ENCODE assay signal across 9 cellular contexts in genomic region chr18:5890261-5890605, GRCh38. TPM values are rescaled to one million over a fixed set of nuclear protein-coding genes. Genes with fewer than 3 reads are reported as not detected.
DNase-seq lines count a peak whose midpoint lies in the region; ATAC-seq, FAIRE-seq and TF ChIP-seq lines count a peak whose summit lies in the region.
"Had no signal": no experiment of that assay in that cellular context is flagged by ENCODE, and none has a peak within 500 bp of the region (broad histone marks: within the 10 kb centered on the region; RNA-seq: fewer than 3 reads in every experiment).

No MANE protein-coding gene starts in this region.

- no peak overlapping the region for H2BK120ac ChIP-seq in trophoblast cell (ENCODE audit: insufficient read depth, low read length, poor library complexity)

- H3K27me3 ChIP-seq in dorsolateral prefrontal cortex = peaks cover 0 to 43% (median 11%) of the 10 kb centered on the region in 45 donors
- peaks cover 21% of the 10 kb centered on the region for H3K27me3 ChIP-seq in trophoblast cell (ENCODE audit: insufficient read depth, low read length)

- peak overlapping the region; percentile 52 for H2BK12ac ChIP-seq in trophoblast cell (ENCODE audit: low read length)

- peak overlapping the region; percentile 32 to 77 (median 60) for H3K4me3 ChIP-seq in dorsolateral prefrontal cortex
- H3K4me3 ChIP-seq in trophoblast cell (ENCODE audit: low read depth, low read length) = peak overlapping the region; percentile 81

- TF ChIP-seq CTCF in dorsolateral prefrontal cortex (IDR thresholded peaks at IDR 0.05 in 54 of 56, conservative IDR thresholded peaks at IDR 0.05 in 2 of 56; ENCODE audit: low read depth in 1 of 56, partially characterized antibody in 56 of 56) = no peak

- FAIRE-seq in GM12891 (lab: Jason Lieb, UNC) = no peak

- no peak overlapping the region for H3K9ac ChIP-seq in trophoblast cell (ENCODE audit: low read length)

- H4K91ac ChIP-seq in trophoblast cell (ENCODE audit: low read depth, low read length) = peak overlapping the region; percentile 35

- no peak overlapping the region for H4K12ac ChIP-seq in trophoblast cell (ENCODE audit: low read depth, low read length)

- peak in 6 of 10 donors; percentile 22 to 63 (median 43) for DNase-seq in dorsolateral prefrontal cortex
- DNase-seq in trophoblast cell = peak in 1 of 2 donors; percentile 24
- no peak for DNase-seq in GM12891 (ENCODE audit: insufficient read length, low spot score)
- DNase-seq in occipital lobe (lab: John Stamatoyannopoulos, UW) = no peak
- DNase-seq in NCI-H128 (lab: John Stamatoyannopoulos, UW; ENCODE audit: unreplicated experiment) = no peak
- DNase-seq in NCI-H1417 treated with DMSO at 0.1 percent for 48 hours (lab: John Stamatoyannopoulos, UW) = no peak

- no peak overlapping the region for H2BK5ac ChIP-seq in trophoblast cell (ENCODE audit: low read depth, low read length, poor library complexity)

- peak overlapping the region; percentile 79 for H2AFZ ChIP-seq in trophoblast cell (ENCODE audit: insufficient read depth, low read length, poor library complexity)

- peak overlapping the region; percentile 35 for H3K18ac ChIP-seq in trophoblast cell (ENCODE audit: low read length)

- H3K4me1 ChIP-seq in trophoblast cell (ENCODE audit: control insufficient read depth in 1 of 2, insufficient read depth in 2 of 2, low read length in 2 of 2) = peaks cover 6 to 14% of the 10 kb centered on the region in 2 experiments

- intact Hi-C loops in dorsolateral prefrontal cortex (cut with DNase I) = loop anchor here (5.0 kb wide), 2 partner anchors 82 to 522 kb away; partner anchors contain the start of gene L3MBTL4 (in 1 of the 2)

- H3K36me3 ChIP-seq in trophoblast cell (ENCODE audit: control insufficient read depth in 1 of 2, insufficient read depth in 2 of 2, low read length in 2 of 2) = no peaks in the 10 kb centered on the region

- H3K23ac ChIP-seq in trophoblast cell (ENCODE audit: low read length) = no peak overlapping the region

- H3K4me2 ChIP-seq in trophoblast cell (ENCODE audit: low read length) = peak overlapping the region; percentile 100

- TF ChIP-seq POLR2A in GM12891 (IDR thresholded peaks at IDR 0.05; ENCODE audit: low read depth, low read length) = no peak

- peak overlapping the region; percentile 57 for H3K14ac ChIP-seq in trophoblast cell (ENCODE audit: low read length)

- WGBS in trophoblast cell (ENCODE audit: extremely low coverage, insufficient coverage, insufficient read length) = no CpG with 5 or more reads among the region's 26 CpGs

- peaks cover 3% of the 10 kb centered on the region for H3K9me3 ChIP-seq in trophoblast cell (ENCODE audit: insufficient read depth, low read depth, low read length)

- H2AK5ac ChIP-seq in trophoblast cell (ENCODE audit: low read length) = no peak overlapping the region

- ATAC-seq in GM18867 (IDR thresholded peaks at IDR 0.05; ENCODE audit: unreplicated experiment) (peak; percentile 22), HG02870 (IDR thresholded peaks at IDR 0.05; ENCODE audit: unreplicated experiment) (peak; percentile 6)

- H3K27ac ChIP-seq in dorsolateral prefrontal cortex = peak overlapping the region in 41 of 59 donors; percentile 11 to 87 (median 61)
- H3K27ac ChIP-seq in trophoblast cell (ENCODE audit: low read depth, low read length) = no peak overlapping the region

- H3K79me2 ChIP-seq in trophoblast cell (ENCODE audit: control insufficient read depth, insufficient read depth, low read length, poor library complexity) = peaks cover 2% of the 10 kb centered on the region

- H4K8ac ChIP-seq in trophoblast cell (ENCODE audit: low read depth, low read length) = peak overlapping the region; percentile 48

- H3K4ac ChIP-seq in trophoblast cell (ENCODE audit: low read depth, low read length) = no peak overlapping the region

- peaks cover 9% of the 10 kb centered on the region for H3K79me1 ChIP-seq in trophoblast cell (ENCODE audit: low read length)

TF ChIP-seq in GM12891, 5 proteins besides CTCF, POLR2A, EP300 and RAD21:
- TF ChIP-seq PAX5 (IDR thresholded peaks at IDR 0.05; ENCODE audit: insufficient read depth, low read length, severe bottlenecking) (no peak), POU2F2 (IDR thresholded peaks at IDR 0.05; ENCODE audit: low read depth, low read length) (no peak), SPI1 (IDR thresholded peaks at IDR 0.05; ENCODE audit: low read depth, low read length) (no peak), POLR2AphosphoS5 (IDR thresholded peaks at IDR 0.05; ENCODE audit: low read depth, low read length) (no peak), TAF1 (IDR thresholded peaks at IDR 0.05; ENCODE audit: low read depth, low read length) (no peak)

RNA-seq across cellular contexts. Expression of gene TMEM200C, which starts 5.1 kb away (rescaled TPM):
- total RNA-seq in dorsolateral prefrontal cortex (10 to 100 TPM in 90 of 120 experiments, 1 to 10 TPM in 30; 4.5 to 22.7 (median 12.0) TPM), occipital lobe (16.4 TPM)
- polyA plus RNA-seq in trophoblast cell (2013) = 1.6 and 1.8 TPM in 2 replicates
- not detected for polyA plus RNA-seq in GM12891 (2012; ENCODE audit: low read depth, missing spikeins)
- total RNA-seq: lung microvascular endothelial cell had no signal

Comparison
In these comparisons a context has a peak if more than half of its experiments do, and no peak if none do; other contexts are left out.
1. DNase-seq: peak in dorsolateral prefrontal cortex (6 of 10); none in GM12891 (single experiment), occipital lobe (single experiment), NCI-H128 (single experiment) and NCI-H1417 treated with DMSO at 0.1 percent for 48 hours (single experiment).